ENCODE assay signal across 33 cellular contexts in genomic region chrX:44384688-44385338, GRCh38. TPM values are rescaled to one million over a fixed set of nuclear protein-coding genes. Genes with fewer than 3 reads are reported as not detected.
"Had no signal": no experiment of that assay in that cellular context is flagged by ENCODE, and none has a peak within 500 bp of the region (broad histone marks: within the 10 kb centered on the region; RNA-seq: fewer than 3 reads in every experiment).

No MANE protein-coding gene starts in this region.

- H3K4me3 ChIP-seq: ascending aorta, body of pancreas, breast epithelium had no signal

- H3K27me3 ChIP-seq: ascending aorta, body of pancreas, brain microvascular endothelial cell had no signal

- H3K27ac ChIP-seq: ascending aorta, body of pancreas, brain microvascular endothelial cell, breast epithelium, VCaP had no signal

- H3K4me3 Mint-ChIP-seq: activated B cell treated with CpG ODN at 0.5 μM for 24 hours; activated CD4-positive, alpha-beta memory T cell treated with anti-CD3 and anti-CD28 coated beads for 36 hours; activated CD8-positive, alpha-beta T cell treated with anti-CD3 and anti-CD28 coated beads for 36 hours; activated naive CD4-positive, alpha-beta T cell treated with anti-CD3 and anti-CD28 coated beads, Interleukin-2, amount 10 ng/mL, durations not matched to agents 7 days and 5 days; activated naive CD4-positive, alpha-beta T cell treated with anti-CD3 and anti-CD28 coated beads, Interleukin-2, amount 50 U/mL, for 24 hours; activated naive CD8-positive, alpha-beta T cell; activated naive CD8-positive, alpha-beta T cell treated with anti-CD3 and anti-CD28 coated beads, Interleukin-2, amount 10 ng/mL, durations not matched to agents 7 days and 5 days; activated naive CD8-positive, alpha-beta T cell treated with anti-CD3 and anti-CD28 coated beads, Interleukin-2, amount 50 U/mL, for 24 hours; activated T-cell treated with anti-CD3 and anti-CD28 coated beads, Interleukin-2, amount 50 U/mL, for 24 hours; T-helper 1 cell treated with Interleukin-12 subunit alpha and Interleukin-12 subunit beta and Interleukin-4 antibody, amounts not matched to agents 30 μg/mL and 1 μg/mL, for 36 hours; T-helper 2 cell treated with Interferon-gamma antibody and Interleukin-4, amounts not matched to agents 5 μg/mL and 100 μg/mL, for 36 hours had no signal

- FAIRE-seq: TTC549 had no signal

- H3K36me3 ChIP-seq: ascending aorta, brain microvascular endothelial cell, breast epithelium had no signal

- H3K4me1 Mint-ChIP-seq: activated B cell treated with CpG ODN at 0.5 μM for 24 hours; activated naive CD4-positive, alpha-beta T cell treated with anti-CD3 and anti-CD28 coated beads, Interleukin-2, amount 10 ng/mL, durations not matched to agents 7 days and 5 days; activated naive CD4-positive, alpha-beta T cell treated with anti-CD3 and anti-CD28 coated beads, Interleukin-2, amount 50 U/mL, for 24 hours; activated naive CD8-positive, alpha-beta T cell treated with anti-CD3 and anti-CD28 coated beads, Interleukin-2, amount 10 ng/mL, durations not matched to agents 7 days and 5 days; activated naive CD8-positive, alpha-beta T cell treated with anti-CD3 and anti-CD28 coated beads, Interleukin-2, amount 50 U/mL, for 24 hours had no signal

- H3K27ac Mint-ChIP-seq: activated B cell treated with CpG ODN at 0.5 μM for 24 hours; activated CD4-positive, alpha-beta memory T cell treated with anti-CD3 and anti-CD28 coated beads for 36 hours; activated CD8-positive, alpha-beta T cell treated with anti-CD3 and anti-CD28 coated beads for 36 hours; activated naive CD4-positive, alpha-beta T cell treated with anti-CD3 and anti-CD28 coated beads, Interleukin-2, amount 10 ng/mL, durations not matched to agents 7 days and 5 days; activated naive CD4-positive, alpha-beta T cell treated with anti-CD3 and anti-CD28 coated beads, Interleukin-2, amount 50 U/mL, for 24 hours; activated naive CD8-positive, alpha-beta T cell; activated naive CD8-positive, alpha-beta T cell treated with anti-CD3 and anti-CD28 coated beads, Interleukin-2, amount 10 ng/mL, durations not matched to agents 7 days and 5 days; activated naive CD8-positive, alpha-beta T cell treated with anti-CD3 and anti-CD28 coated beads, Interleukin-2, amount 50 U/mL, for 24 hours; activated T-cell treated with anti-CD3 and anti-CD28 coated beads, Interleukin-2, amount 50 U/mL, for 24 hours; activated T-helper 2 cell treated with anti-CD3 and anti-CD28 coated beads, Interferon-gamma antibody, Interleukin-2, Interleukin-4, amounts not matched to agents 10 μg/mL and 5 μg/mL and 100 μg/mL, durations not matched to agents 14 hours and 24 hours and 36 hours; T-helper 1 cell treated with Interleukin-12 subunit alpha and Interleukin-12 subunit beta and Interleukin-4 antibody, amounts not matched to agents 30 μg/mL and 1 μg/mL, for 36 hours; T-helper 2 cell treated with Interferon-gamma antibody and Interleukin-4, amounts not matched to agents 5 μg/mL and 100 μg/mL, for 36 hours had no signal

- H3K36me3 Mint-ChIP-seq: activated CD4-positive, alpha-beta memory T cell treated with anti-CD3 and anti-CD28 coated beads for 36 hours; activated naive CD4-positive, alpha-beta T cell treated with anti-CD3 and anti-CD28 coated beads, Interleukin-2, amount 10 ng/mL, durations not matched to agents 7 days and 5 days; activated naive CD4-positive, alpha-beta T cell treated with anti-CD3 and anti-CD28 coated beads, Interleukin-2, amount 50 U/mL, for 24 hours; activated naive CD8-positive, alpha-beta T cell; activated naive CD8-positive, alpha-beta T cell treated with anti-CD3 and anti-CD28 coated beads, Interleukin-2, amount 10 ng/mL, durations not matched to agents 7 days and 5 days had no signal

- H3K9me3 ChIP-seq: ascending aorta, body of pancreas, breast epithelium had no signal

- H3K9me3 Mint-ChIP-seq: activated B cell treated with CpG ODN at 0.5 μM for 24 hours; activated CD4-positive, alpha-beta memory T cell treated with anti-CD3 and anti-CD28 coated beads for 36 hours; activated CD8-positive, alpha-beta T cell treated with anti-CD3 and anti-CD28 coated beads for 36 hours; activated naive CD4-positive, alpha-beta T cell treated with anti-CD3 and anti-CD28 coated beads, Interleukin-2, amount 10 ng/mL, durations not matched to agents 7 days and 5 days; activated naive CD4-positive, alpha-beta T cell treated with anti-CD3 and anti-CD28 coated beads, Interleukin-2, amount 50 U/mL, for 24 hours; activated naive CD8-positive, alpha-beta T cell treated with anti-CD3 and anti-CD28 coated beads, Interleukin-2, amount 10 ng/mL, durations not matched to agents 7 days and 5 days; activated naive CD8-positive, alpha-beta T cell treated with anti-CD3 and anti-CD28 coated beads, Interleukin-2, amount 50 U/mL, for 24 hours; activated T-cell treated with anti-CD3 and anti-CD28 coated beads, Interleukin-2, amount 50 U/mL, for 24 hours; activated T-helper 2 cell treated with anti-CD3 and anti-CD28 coated beads, Interferon-gamma antibody, Interleukin-2, Interleukin-4, amounts not matched to agents 10 μg/mL and 5 μg/mL and 100 μg/mL, durations not matched to agents 14 hours and 24 hours and 36 hours; T-helper 1 cell treated with Interleukin-12 subunit alpha and Interleukin-12 subunit beta and Interleukin-4 antibody, amounts not matched to agents 30 μg/mL and 1 μg/mL, for 36 hours; T-helper 2 cell treated with Interferon-gamma antibody and Interleukin-4, amounts not matched to agents 5 μg/mL and 100 μg/mL, for 36 hours had no signal

- H3K4me1 ChIP-seq: ascending aorta, body of pancreas, breast epithelium had no signal

- DNase-seq: activated B cell treated with CpG ODN at 0.5 μM for 24 hours; activated CD4-positive, alpha-beta memory T cell treated with anti-CD3 and anti-CD28 coated beads for 36 hours; activated CD4-positive, alpha-beta T cell treated with anti-CD3 and anti-CD28 coated beads for 48 hours; activated CD4-positive, alpha-beta T cell treated with anti-CD3 and anti-CD28 coated beads, Interleukin-2, amount 50 U/mL, for 1 hour; activated CD4-positive, alpha-beta T cell treated with anti-CD3 and anti-CD28 coated beads, Interleukin-2, amount 50 U/mL, for 4 hours; activated CD4-positive, CD25-positive, alpha-beta regulatory T cell treated with anti-CD3 and anti-CD28 coated beads, Interleukin-2, amount 50 U/mL, for 72 hours; activated CD8-positive, alpha-beta memory T cell treated with anti-CD3 and anti-CD28 coated beads, Interleukin-2, amount 50 U/mL, for 4 hours; activated CD8-positive, alpha-beta T cell treated with anti-CD3 and anti-CD28 coated beads for 36 hours; activated effector memory CD4-positive, alpha-beta T cell treated with Interleukin-2 at 50 U/mL for 16 hours; activated gamma-delta T cell; activated naive CD4-positive, alpha-beta T cell treated with anti-CD3 and anti-CD28 coated beads, Interleukin-2, amount 10 ng/mL, durations not matched to agents 7 days and 5 days; activated naive CD4-positive, alpha-beta T cell treated with Interleukin-2 at 50 U/mL for 16 hours; activated naive CD8-positive, alpha-beta T cell treated with anti-CD3 and anti-CD28 coated beads, Interleukin-2, amount 10 ng/mL, durations not matched to agents 7 days and 5 days; activated naive CD8-positive, alpha-beta T cell treated with anti-CD3 and anti-CD28 coated beads, Interleukin-2, amount 50 U/mL, for 24 hours; activated T-cell treated with anti-CD3 and anti-CD28 coated beads, Interleukin-2, amount 50 U/mL, for 24 hours; activated T-cell treated with anti-CD3 and anti-CD28 coated beads, Interleukin-2, amount 50 U/mL, for 48 hours; amygdala; anterior cingulate cortex; body of pancreas; brain microvascular endothelial cell; central memory CD4-positive, alpha-beta T cell; T-helper 1 cell; T-helper 2 cell; T-helper 9 cell had no signal

- H3K27me3 Mint-ChIP-seq: activated B cell treated with CpG ODN at 0.5 μM for 24 hours; activated CD4-positive, alpha-beta memory T cell treated with anti-CD3 and anti-CD28 coated beads for 36 hours; activated CD8-positive, alpha-beta T cell treated with anti-CD3 and anti-CD28 coated beads for 36 hours; activated naive CD4-positive, alpha-beta T cell treated with anti-CD3 and anti-CD28 coated beads, Interleukin-2, amount 10 ng/mL, durations not matched to agents 7 days and 5 days; activated naive CD4-positive, alpha-beta T cell treated with anti-CD3 and anti-CD28 coated beads, Interleukin-2, amount 50 U/mL, for 24 hours; activated naive CD8-positive, alpha-beta T cell; activated naive CD8-positive, alpha-beta T cell treated with anti-CD3 and anti-CD28 coated beads, Interleukin-2, amount 10 ng/mL, durations not matched to agents 7 days and 5 days; activated naive CD8-positive, alpha-beta T cell treated with anti-CD3 and anti-CD28 coated beads, Interleukin-2, amount 50 U/mL, for 24 hours had no signal

RNA-seq across cellular contexts. Expression of gene EFHC2, which starts 41.3 kb away (rescaled TPM):
- total RNA-seq: activated B cell treated with CpG ODN at 0.5 μM for 24 hours; activated T-helper 2 cell treated with anti-CD3 and anti-CD28 coated beads, Interferon-gamma antibody, Interleukin-2, Interleukin-4, amounts not matched to agents 10 μg/mL and 5 μg/mL and 100 μg/mL, durations not matched to agents 14 hours and 24 hours and 36 hours; ascending aorta had no signal
